ENCODE assay signal across 20 cellular contexts in genomic region chr19:23378948-23379347, GRCh38. TPM values are rescaled to one million over a fixed set of nuclear protein-coding genes. Genes with fewer than 3 reads are reported as not detected.
DNase-seq lines count a peak whose midpoint lies in the region; ATAC-seq and TF ChIP-seq lines count a peak whose summit lies in the region.
"Had no signal": no experiment of that assay in that cellular context is flagged by ENCODE, and none has a peak within 500 bp of the region (broad histone marks: within the 10 kb centered on the region; RNA-seq: fewer than 3 reads in every experiment).

No MANE protein-coding gene starts in this region.

- H3K4me3 Mint-ChIP-seq in CD8-positive, alpha-beta memory T cell, result peak overlapping the region in 2 of 7 donors; percentile 19 to 27
- H3K4me3 Mint-ChIP-seq in immature natural killer cell, result peak overlapping the region; percentile 34 to 72 (median 60)
- H3K4me3 Mint-ChIP-seq: nephron; stimulated activated memory B cell treated with anti-CD40 and anti-IgM and Interleukin-4, amounts not matched to agents 10 μg/mL and 1 μg/mL and 100 μg/mL, for 72 hours had no signal

- peaks cover 20 to 72% (median 26%) of the 10 kb centered on the region in 5 donors for H3K9me3 Mint-ChIP-seq in CD8-positive, alpha-beta memory T cell
- peaks cover 10 to 18% (median 14%) of the 10 kb centered on the region in 6 donors for H3K9me3 Mint-ChIP-seq in immature natural killer cell

- 72 to 94% methylated on average over 1 of the region's 1 CpG for WGBS in thyroid gland, 2 donors

- H3K4me1 ChIP-seq in CD8-positive, alpha-beta memory T cell (ENCODE audit: insufficient read depth, low read length), result peaks cover 11% of the 10 kb centered on the region
- peaks cover 0 to 9% of the 10 kb centered on the region in 2 donors for H3K4me1 ChIP-seq in thyroid gland

- intact Hi-C loops in thyroid gland (cut with DNase I), result no loop called here

- H3K9me3 ChIP-seq in CD8-positive, alpha-beta memory T cell (ENCODE audit: low read length), result peaks cover 22% of the 10 kb centered on the region
- no peaks in the 10 kb centered on the region for H3K9me3 ChIP-seq in thyroid gland

- no peak for TF ChIP-seq CTCF in coronary artery (IDR thresholded peaks at IDR 0.05)
- no peak for TF ChIP-seq CTCF in thyroid gland (IDR thresholded peaks at IDR 0.05)

- POLR2A ChIA-PET in CD8-positive, alpha-beta memory T cell (lab: Charles Lee), result no interaction called here

- H3K4me1 Mint-ChIP-seq in CD8-positive, alpha-beta memory T cell, result peaks cover 43 to 55% (median 50%) of the 10 kb centered on the region in 3 donors
- peaks cover 54 to 75% of the 10 kb centered on the region in 2 donors for H3K4me1 Mint-ChIP-seq in immature natural killer cell
- H3K4me1 Mint-ChIP-seq: nephron had no signal

- CTCF ChIA-PET in CD8-positive, alpha-beta memory T cell (lab: Charles Lee), result no interaction called here

- H3K27ac Mint-ChIP-seq in CD8-positive, alpha-beta memory T cell, result peak overlapping the region in 2 of 8 donors; percentile 38 to 85
- H3K27ac Mint-ChIP-seq in immature natural killer cell, result peak overlapping the region; percentile 82 to 93 (median 90)
- H3K27ac Mint-ChIP-seq: nephron; stimulated activated memory B cell treated with anti-CD40 and anti-IgM and Interleukin-4, amounts not matched to agents 10 μg/mL and 1 μg/mL and 100 μg/mL, for 72 hours had no signal

- DNase-seq in A172 (ENCODE audit: low spot score), result peak; percentile 34
- DNase-seq in CD8-positive, alpha-beta memory T cell, result peak in 1 of 5 donors; percentile 5
- DNase-seq in coronary artery (ENCODE audit: low spot score), result no peak
- DNase-seq in immature natural killer cell, result peak; percentile 14 to 30 (median 26)
- DNase-seq in thyroid gland, result no peak
- DNase-seq: activated CD4-positive, CD25-positive, alpha-beta regulatory T cell; COR-L47; dermis blood vessel endothelial cell; hippocampal formation; islet precursor cell; Karpas-422; mesenchymal stem cell; NCI-H2081 treated with DMSO at 0.1 percent for 48 hours; NCI-H510A treated with DMSO at 0.1 percent for 48 hours; T1000 had no signal

- no peak overlapping the region for H3K27ac ChIP-seq in CD8-positive, alpha-beta memory T cell (ENCODE audit: low read depth, low read length)
- no peak overlapping the region for H3K27ac ChIP-seq in coronary artery
- H3K27ac ChIP-seq in thyroid gland, result no peak overlapping the region
- H3K27ac ChIP-seq: RWPE1 had no signal

- peaks cover 21% of the 10 kb centered on the region for H3K36me3 ChIP-seq in CD8-positive, alpha-beta memory T cell (ENCODE audit: insufficient read depth, low read length)
- H3K36me3 ChIP-seq in thyroid gland, result peaks cover 10 to 11% of the 10 kb centered on the region in 2 donors

- no peaks in the 10 kb centered on the region for H3K27me3 ChIP-seq in CD8-positive, alpha-beta memory T cell (ENCODE audit: insufficient read depth, low read length, poor library complexity, severe bottlenecking)
- no peaks in the 10 kb centered on the region for H3K27me3 ChIP-seq in thyroid gland

- H3K36me3 Mint-ChIP-seq in CD8-positive, alpha-beta memory T cell, result peaks cover 41 to 82% (median 73%) of the 10 kb centered on the region in 3 donors
- H3K36me3 Mint-ChIP-seq in immature natural killer cell, result peaks cover 20 to 46% (median 45%) of the 10 kb centered on the region in 3 donors

- peak overlapping the region; percentile 42 for H3K4me3 ChIP-seq in CD8-positive, alpha-beta memory T cell (ENCODE audit: low read length)
- H3K4me3 ChIP-seq in coronary artery (peak overlapping the region; percentile 9), thyroid gland (replicated peaks in 1 of 3) (no peak overlapping the region)

- TF ChIP-seq POLR2A in thyroid gland (IDR thresholded peaks at IDR 0.05), result no peak

- no peaks in the 10 kb centered on the region for H3K27me3 Mint-ChIP-seq in CD8-positive, alpha-beta memory T cell
- H3K27me3 Mint-ChIP-seq in immature natural killer cell (ENCODE audit: low read depth in 3 of 3), result no peaks in the 10 kb centered on the region
- H3K27me3 Mint-ChIP-seq: stimulated activated memory B cell treated with anti-CD40 and anti-IgM and Interleukin-4, amounts not matched to agents 10 μg/mL and 1 μg/mL and 100 μg/mL, for 72 hours had no signal

- ATAC-seq in HG03520 (IDR thresholded peaks at IDR 0.05; ENCODE audit: unreplicated experiment) (no peak), HG02798 (IDR thresholded peaks at IDR 0.05; ENCODE audit: poor library complexity, unreplicated experiment) (no peak)
- ATAC-seq: stimulated activated memory B cell treated with anti-CD40 and anti-IgM and Interleukin-4, amounts not matched to agents 10 μg/mL and 1 μg/mL and 100 μg/mL, for 72 hours had no signal

RNA-seq across cellular contexts. Expression of gene ZNF91, which starts 16.3 kb away (rescaled TPM):
- 10.0 and 14.8 TPM in 2 replicates for total RNA-seq in A172 (2014; rRNA removed; shearing (Covaris generic))
- 10 to 100 TPM; 27.6 to 31.3 TPM for total RNA-seq in CD8-positive, alpha-beta memory T cell
- polyA plus RNA-seq in CD8-positive, alpha-beta memory T cell, result 48.1 TPM
- polyA plus RNA-seq in immature natural killer cell, result 10 to 100 TPM; 14.5 to 48.1 (median 19.7) TPM
- 100 to 1,000 TPM in 3 of 4 donors, 10 to 100 TPM in 1; 92.5 to 220 (median 122) TPM for total RNA-seq in thyroid gland

Comparison
In these comparisons a context has a peak if more than half of its experiments do, and no peak if none do; other contexts are left out.
1. DNase-seq: peak in A172 (single experiment) and immature natural killer cell (3 of 3); none in coronary artery (single experiment) and thyroid gland (0 of 2).
2. H3K4me3 ChIP-seq: peak in CD8-positive, alpha-beta memory T cell (single experiment) and coronary artery (single experiment); none in thyroid gland (0 of 3).